Comparison of ENCODE assay signal across 1 cellular context in the genomic region with DNA sequence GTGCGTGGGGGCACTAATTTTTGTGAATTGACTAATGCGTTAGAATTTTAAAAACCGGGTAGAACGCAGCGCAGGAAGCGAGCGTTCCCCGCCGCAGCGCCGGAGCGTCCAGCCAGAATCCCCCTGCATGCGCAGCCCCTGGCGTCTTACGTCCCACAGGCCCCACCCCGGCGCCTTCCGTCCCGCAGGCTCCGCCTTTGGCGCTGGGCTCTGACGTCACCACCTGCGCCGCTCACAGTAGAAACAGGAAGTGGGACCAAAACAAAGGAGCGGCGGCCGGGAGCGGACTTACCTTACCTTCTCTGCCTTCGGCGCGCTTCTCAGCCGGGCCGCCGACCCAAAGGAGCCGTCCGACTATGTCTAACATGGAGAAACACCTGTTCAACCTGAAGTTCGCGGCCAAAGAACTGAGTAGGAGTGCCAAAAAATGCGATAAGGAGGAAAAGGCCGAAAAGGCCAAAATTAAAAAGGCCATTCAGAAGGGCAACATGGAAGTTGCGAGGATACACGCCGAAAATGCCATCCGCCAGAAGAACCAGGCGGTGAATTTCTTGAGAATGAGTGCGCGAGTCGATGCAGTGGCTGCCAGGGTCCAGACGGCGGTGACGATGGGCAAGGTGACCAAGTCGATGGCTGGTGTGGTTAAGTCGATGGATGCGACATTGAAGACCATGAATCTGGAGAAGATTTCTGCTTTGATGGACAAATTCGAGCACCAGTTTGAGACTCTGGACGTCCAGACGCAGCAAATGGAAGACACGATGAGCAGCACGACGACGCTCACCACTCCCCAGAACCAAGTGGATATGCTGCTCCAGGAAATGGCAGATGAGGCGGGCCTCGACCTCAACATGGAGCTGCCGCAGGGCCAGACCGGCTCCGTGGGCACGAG.
TF ChIP-seq lines count a peak whose summit lies in the region.

A gene with protein sequence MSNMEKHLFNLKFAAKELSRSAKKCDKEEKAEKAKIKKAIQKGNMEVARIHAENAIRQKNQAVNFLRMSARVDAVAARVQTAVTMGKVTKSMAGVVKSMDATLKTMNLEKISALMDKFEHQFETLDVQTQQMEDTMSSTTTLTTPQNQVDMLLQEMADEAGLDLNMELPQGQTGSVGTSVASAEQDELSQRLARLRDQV (plus strand): TSS at position 258 of the 892 bp plus-strand sequence. CDS start 99 bp downstream, at position 357.

TF ChIP-seq in HepG2, 621 proteins besides CTCF, POLR2A, EP300 and RAD21 (continued from another document and continues in another):
- TF ChIP-seq, protein P1, sequence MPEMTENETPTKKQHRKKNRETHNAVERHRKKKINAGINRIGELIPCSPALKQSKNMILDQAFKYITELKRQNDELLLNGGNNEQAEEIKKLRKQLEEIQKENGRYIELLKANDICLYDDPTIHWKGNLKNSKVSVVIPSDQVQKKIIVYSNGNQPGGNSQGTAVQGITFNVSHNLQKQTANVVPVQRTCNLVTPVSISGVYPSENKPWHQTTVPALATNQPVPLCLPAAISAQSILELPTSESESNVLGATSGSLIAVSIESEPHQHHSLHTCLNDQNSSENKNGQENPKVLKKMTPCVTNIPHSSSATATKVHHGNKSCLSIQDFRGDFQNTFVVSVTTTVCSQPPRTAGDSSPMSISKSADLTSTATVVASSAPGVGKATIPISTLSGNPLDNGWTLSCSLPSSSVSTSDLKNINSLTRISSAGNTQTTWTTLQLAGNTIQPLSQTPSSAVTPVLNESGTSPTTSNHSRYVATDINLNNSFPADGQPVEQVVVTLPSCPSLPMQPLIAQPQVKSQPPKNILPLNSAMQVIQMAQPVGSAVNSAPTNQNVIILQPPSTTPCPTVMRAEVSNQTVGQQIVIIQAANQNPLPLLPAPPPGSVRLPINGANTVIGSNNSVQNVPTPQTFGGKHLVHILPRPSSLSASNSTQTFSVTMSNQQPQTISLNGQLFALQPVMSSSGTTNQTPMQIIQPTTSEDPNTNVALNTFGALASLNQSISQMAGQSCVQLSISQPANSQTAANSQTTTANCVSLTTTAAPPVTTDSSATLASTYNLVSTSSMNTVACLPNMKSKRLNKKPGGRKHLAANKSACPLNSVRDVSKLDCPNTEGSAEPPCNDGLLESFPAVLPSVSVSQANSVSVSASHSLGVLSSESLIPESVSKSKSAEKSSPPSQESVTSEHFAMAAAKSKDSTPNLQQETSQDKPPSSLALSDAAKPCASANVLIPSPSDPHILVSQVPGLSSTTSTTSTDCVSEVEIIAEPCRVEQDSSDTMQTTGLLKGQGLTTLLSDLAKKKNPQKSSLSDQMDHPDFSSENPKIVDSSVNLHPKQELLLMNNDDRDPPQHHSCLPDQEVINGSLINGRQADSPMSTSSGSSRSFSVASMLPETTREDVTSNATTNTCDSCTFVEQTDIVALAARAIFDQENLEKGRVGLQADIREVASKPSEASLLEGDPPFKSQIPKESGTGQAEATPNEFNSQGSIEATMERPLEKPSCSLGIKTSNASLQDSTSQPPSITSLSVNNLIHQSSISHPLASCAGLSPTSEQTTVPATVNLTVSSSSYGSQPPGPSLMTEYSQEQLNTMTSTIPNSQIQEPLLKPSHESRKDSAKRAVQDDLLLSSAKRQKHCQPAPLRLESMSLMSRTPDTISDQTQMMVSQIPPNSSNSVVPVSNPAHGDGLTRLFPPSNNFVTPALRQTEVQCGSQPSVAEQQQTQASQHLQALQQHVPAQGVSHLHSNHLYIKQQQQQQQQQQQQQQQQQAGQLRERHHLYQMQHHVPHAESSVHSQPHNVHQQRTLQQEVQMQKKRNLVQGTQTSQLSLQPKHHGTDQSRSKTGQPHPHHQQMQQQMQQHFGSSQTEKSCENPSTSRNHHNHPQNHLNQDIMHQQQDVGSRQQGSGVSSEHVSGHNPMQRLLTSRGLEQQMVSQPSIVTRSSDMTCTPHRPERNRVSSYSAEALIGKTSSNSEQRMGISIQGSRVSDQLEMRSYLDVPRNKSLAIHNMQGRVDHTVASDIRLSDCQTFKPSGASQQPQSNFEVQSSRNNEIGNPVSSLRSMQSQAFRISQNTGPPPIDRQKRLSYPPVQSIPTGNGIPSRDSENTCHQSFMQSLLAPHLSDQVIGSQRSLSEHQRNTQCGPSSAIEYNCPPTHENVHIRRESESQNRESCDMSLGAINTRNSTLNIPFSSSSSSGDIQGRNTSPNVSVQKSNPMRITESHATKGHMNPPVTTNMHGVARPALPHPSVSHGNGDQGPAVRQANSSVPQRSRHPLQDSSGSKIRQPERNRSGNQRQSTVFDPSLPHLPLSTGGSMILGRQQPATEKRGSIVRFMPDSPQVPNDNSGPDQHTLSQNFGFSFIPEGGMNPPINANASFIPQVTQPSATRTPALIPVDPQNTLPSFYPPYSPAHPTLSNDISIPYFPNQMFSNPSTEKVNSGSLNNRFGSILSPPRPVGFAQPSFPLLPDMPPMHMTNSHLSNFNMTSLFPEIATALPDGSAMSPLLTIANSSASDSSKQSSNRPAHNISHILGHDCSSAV (CRISPR knock-in tag; IDR thresholded peaks at IDR 0.05; ENCODE audit: borderline replicate concordance): no peak
- peak; percentile 62; the same call in 1 of the 2 replicates for TF ChIP-seq ZNF34 (CRISPR knock-in tag; IDR thresholded peaks at IDR 0.05; ENCODE audit: borderline replicate concordance)
- peak; percentile 69; the same call in 1 of the 2 replicates for TF ChIP-seq ZFP36L1 (CRISPR knock-in tag; IDR thresholded peaks at IDR 0.05)
- peak; percentile 83 for TF ChIP-seq SALL1 (CRISPR knock-in tag; IDR thresholded peaks at IDR 0.05)
- peak; percentile 61; the same call in 1 of the 2 replicates for TF ChIP-seq TFE3 (CRISPR knock-in tag; IDR thresholded peaks at IDR 0.05)
- TF ChIP-seq ZNF468 (CRISPR knock-in tag; IDR thresholded peaks at IDR 0.05): no peak
- no peak for TF ChIP-seq MTA3 (CRISPR knock-in tag; IDR thresholded peaks at IDR 0.05)
- TF ChIP-seq PBX2 (CRISPR knock-in tag; IDR thresholded peaks at IDR 0.05): no peak
- TF ChIP-seq ZNF780A (CRISPR knock-in tag; IDR thresholded peaks at IDR 0.05): no peak
- peak; percentile 39; the same call in 1 of the 2 replicates for TF ChIP-seq NFYB (CRISPR knock-in tag; IDR thresholded peaks at IDR 0.05)
- peak; percentile 57; the same call in 1 of the 2 replicates for TF ChIP-seq ZNF253 (CRISPR knock-in tag; IDR thresholded peaks at IDR 0.05; ENCODE audit: borderline replicate concordance)
- peak; percentile 48 for TF ChIP-seq PAXIP1 (CRISPR knock-in tag; conservative IDR thresholded peaks at IDR 0.05)
- TF ChIP-seq ZBTB7B (CRISPR knock-in tag; IDR thresholded peaks at IDR 0.05): peak; percentile 88
- no peak for TF ChIP-seq PAX8 (CRISPR knock-in tag; IDR thresholded peaks at IDR 0.05; ENCODE audit: borderline replicate concordance)
- TF ChIP-seq FOXP1 (IDR thresholded peaks at IDR 0.05): no peak
- TF ChIP-seq FOXP1 (CRISPR knock-in tag; IDR thresholded peaks at IDR 0.05): 0 out of 2 replicates have a peak, but pooled peaks have one; percentile 38
- TF ChIP-seq IRF2 (CRISPR knock-in tag; IDR thresholded peaks at IDR 0.05): peak; percentile 93
- TF ChIP-seq, protein P2, sequence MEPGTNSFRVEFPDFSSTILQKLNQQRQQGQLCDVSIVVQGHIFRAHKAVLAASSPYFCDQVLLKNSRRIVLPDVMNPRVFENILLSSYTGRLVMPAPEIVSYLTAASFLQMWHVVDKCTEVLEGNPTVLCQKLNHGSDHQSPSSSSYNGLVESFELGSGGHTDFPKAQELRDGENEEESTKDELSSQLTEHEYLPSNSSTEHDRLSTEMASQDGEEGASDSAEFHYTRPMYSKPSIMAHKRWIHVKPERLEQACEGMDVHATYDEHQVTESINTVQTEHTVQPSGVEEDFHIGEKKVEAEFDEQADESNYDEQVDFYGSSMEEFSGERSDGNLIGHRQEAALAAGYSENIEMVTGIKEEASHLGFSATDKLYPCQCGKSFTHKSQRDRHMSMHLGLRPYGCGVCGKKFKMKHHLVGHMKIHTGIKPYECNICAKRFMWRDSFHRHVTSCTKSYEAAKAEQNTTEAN (CRISPR knock-in tag; conservative IDR thresholded peaks at IDR 0.05): no peak
- TF ChIP-seq, protein P3, sequence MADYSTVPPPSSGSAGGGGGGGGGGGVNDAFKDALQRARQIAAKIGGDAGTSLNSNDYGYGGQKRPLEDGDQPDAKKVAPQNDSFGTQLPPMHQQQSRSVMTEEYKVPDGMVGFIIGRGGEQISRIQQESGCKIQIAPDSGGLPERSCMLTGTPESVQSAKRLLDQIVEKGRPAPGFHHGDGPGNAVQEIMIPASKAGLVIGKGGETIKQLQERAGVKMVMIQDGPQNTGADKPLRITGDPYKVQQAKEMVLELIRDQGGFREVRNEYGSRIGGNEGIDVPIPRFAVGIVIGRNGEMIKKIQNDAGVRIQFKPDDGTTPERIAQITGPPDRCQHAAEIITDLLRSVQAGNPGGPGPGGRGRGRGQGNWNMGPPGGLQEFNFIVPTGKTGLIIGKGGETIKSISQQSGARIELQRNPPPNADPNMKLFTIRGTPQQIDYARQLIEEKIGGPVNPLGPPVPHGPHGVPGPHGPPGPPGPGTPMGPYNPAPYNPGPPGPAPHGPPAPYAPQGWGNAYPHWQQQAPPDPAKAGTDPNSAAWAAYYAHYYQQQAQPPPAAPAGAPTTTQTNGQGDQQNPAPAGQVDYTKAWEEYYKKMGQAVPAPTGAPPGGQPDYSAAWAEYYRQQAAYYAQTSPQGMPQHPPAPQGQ (CRISPR knock-in tag; IDR thresholded peaks at IDR 0.05; ENCODE audit: borderline replicate concordance): no peak
- peak; percentile 91 for TF ChIP-seq ATF2 (CRISPR knock-in tag; IDR thresholded peaks at IDR 0.05)
- peak; percentile 36; the same call in 1 of the 2 replicates for TF ChIP-seq ZBTB20 (CRISPR knock-in tag; IDR thresholded peaks at IDR 0.05; ENCODE audit: borderline replicate concordance, low read depth)
- TF ChIP-seq, protein P4, sequence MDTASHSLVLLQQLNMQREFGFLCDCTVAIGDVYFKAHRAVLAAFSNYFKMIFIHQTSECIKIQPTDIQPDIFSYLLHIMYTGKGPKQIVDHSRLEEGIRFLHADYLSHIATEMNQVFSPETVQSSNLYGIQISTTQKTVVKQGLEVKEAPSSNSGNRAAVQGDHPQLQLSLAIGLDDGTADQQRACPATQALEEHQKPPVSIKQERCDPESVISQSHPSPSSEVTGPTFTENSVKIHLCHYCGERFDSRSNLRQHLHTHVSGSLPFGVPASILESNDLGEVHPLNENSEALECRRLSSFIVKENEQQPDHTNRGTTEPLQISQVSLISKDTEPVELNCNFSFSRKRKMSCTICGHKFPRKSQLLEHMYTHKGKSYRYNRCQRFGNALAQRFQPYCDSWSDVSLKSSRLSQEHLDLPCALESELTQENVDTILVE (CRISPR knock-in tag; IDR thresholded peaks at IDR 0.05): peak; percentile 56; the same call in 1 of the 2 replicates
- TF ChIP-seq PRMT3 (CRISPR knock-in tag; IDR thresholded peaks at IDR 0.05; ENCODE audit: borderline replicate concordance, low read depth): no peak
- TF ChIP-seq ZNF563 (CRISPR knock-in tag; IDR thresholded peaks at IDR 0.05): peak; percentile 55
- TF ChIP-seq SSRP1 (CRISPR knock-in tag; IDR thresholded peaks at IDR 0.05): peak; percentile 82; the same call in 1 of the 2 replicates
- peak; percentile 54 for TF ChIP-seq SKI (IDR thresholded peaks at IDR 0.05; ENCODE audit: partially characterized antibody)
- no peak for TF ChIP-seq HES4 (CRISPR knock-in tag; IDR thresholded peaks at IDR 0.05; ENCODE audit: borderline replicate concordance)
- no peak for TF ChIP-seq BHLHE40 (IDR thresholded peaks at IDR 0.05; ENCODE audit: low read length)
